ENCODE assay signal across 1 cellular context in genomic region chr5:82570-82969, GRCh38.
TF ChIP-seq lines count a peak whose summit lies in the region.

No MANE protein-coding gene starts in this region.

TF ChIP-seq in GM23338, 12 proteins besides CTCF, POLR2A, EP300 and RAD21 (continued from another document):
- TF ChIP-seq ZNF462 (CRISPR knock-in tag; IDR thresholded peaks at IDR 0.05) (no peak), EZH2 (IDR thresholded peaks at IDR 0.05; ENCODE audit: low read depth, unreplicated experiment) (no peak), EZH2phosphoT487 (IDR thresholded peaks at IDR 0.05; ENCODE audit: unreplicated experiment) (no peak), ZNF331 (CRISPR knock-in tag; IDR thresholded peaks at IDR 0.05; ENCODE audit: low read depth) (no peak), ETS1 (IDR thresholded peaks at IDR 0.05) (no peak), JUNB (IDR thresholded peaks at IDR 0.05; ENCODE audit: unreplicated experiment) (no peak), REST (IDR thresholded peaks at IDR 0.05; ENCODE audit: unreplicated experiment) (no peak), NANOG (IDR thresholded peaks at IDR 0.05; ENCODE audit: borderline replicate concordance) (no peak), ZNF114 (CRISPR knock-in tag; IDR thresholded peaks at IDR 0.05) (no peak)
